8 cellular contexts compared by ENCODE assay signal in genomic region chr14:93042968-93043940, GRCh38.
DNase-seq lines count a peak whose midpoint lies in the region; ATAC-seq and TF ChIP-seq lines count a peak whose summit lies in the region.

No MANE protein-coding gene starts in this region.

- no peaks in the 10 kb centered on the region for H3K9me3 ChIP-seq in mucosa of rectum (ENCODE audit: control insufficient read depth in 2 of 2, low read length in 2 of 2)

- H3K4me3 Mint-ChIP-seq in IgD-negative memory B cell (peak overlapping the region in 3 of 4 donors; percentile 18 to 68 (median 30)), chondrocyte (ENCODE audit: unreplicated experiment) (no peak overlapping the region)

- H3K27me3 ChIP-seq in mucosa of rectum (ENCODE audit: control insufficient read depth in 2 of 2, insufficient read depth in 2 of 2, low read length in 2 of 2): no peaks in the 10 kb centered on the region

- peak overlapping the region; percentile 96 to 97 for H3K27ac ChIP-seq in mucosa of rectum (ENCODE audit: low read depth in 2 of 2, low read length in 2 of 2)

- no peaks in the 10 kb centered on the region for H3K9me3 Mint-ChIP-seq in IgD-negative memory B cell
- H3K9me3 Mint-ChIP-seq in chondrocyte (ENCODE audit: low read depth): no peaks in the 10 kb centered on the region

- peaks cover 85% of the 10 kb centered on the region in 2 donors for H3K4me1 ChIP-seq in mucosa of rectum (ENCODE audit: control insufficient read depth in 2 of 2, insufficient read depth in 2 of 2, low read length in 2 of 2)

- H3K36me3 Mint-ChIP-seq in IgD-negative memory B cell (peaks cover 5% of the 10 kb centered on the region), chondrocyte (ENCODE audit: low read depth) (peaks cover 1% of the 10 kb centered on the region)

- ATAC-seq in HG02623 (IDR thresholded peaks at IDR 0.05; ENCODE audit: unreplicated experiment) (no peak), GM19351 (IDR thresholded peaks at IDR 0.05; ENCODE audit: unreplicated experiment) (no peak)

- peaks cover 2% of the 10 kb centered on the region for H3K27me3 Mint-ChIP-seq in IgD-negative memory B cell
- no peaks in the 10 kb centered on the region for H3K27me3 Mint-ChIP-seq in chondrocyte (ENCODE audit: low read depth)

- H3K36me3 ChIP-seq in mucosa of rectum (ENCODE audit: control insufficient read depth in 2 of 2, insufficient read depth in 2 of 2, low read length in 2 of 2): no peaks in the 10 kb centered on the region

- H3K4me1 Mint-ChIP-seq in IgD-negative memory B cell (peaks cover 51 to 59% (median 58%) of the 10 kb centered on the region in 3 donors), chondrocyte (ENCODE audit: low read depth) (peaks cover 69% of the 10 kb centered on the region)

- H3K27ac Mint-ChIP-seq in IgD-negative memory B cell (peak overlapping the region; percentile 50 to 91 (median 89)), chondrocyte (ENCODE audit: unreplicated experiment) (peak overlapping the region; percentile 83)

- no peak for TF ChIP-seq CTCF in AG10803 (conservative IDR thresholded peaks at IDR 0.05; ENCODE audit: low read length)
- no peak for TF ChIP-seq CTCF in chondrocyte (IDR thresholded peaks at IDR 0.05)

- peak overlapping the region; percentile 44 to 63 for H3K9ac ChIP-seq in mucosa of rectum (ENCODE audit: low read depth in 1 of 2, low read length in 2 of 2)

- no peak overlapping the region for H3K4me3 ChIP-seq in AG10803 (ENCODE audit: low read length)
- H3K4me3 ChIP-seq in mucosa of rectum (ENCODE audit: low read length in 2 of 2): peak overlapping the region; percentile 39 to 51

- DNase-seq in AG10803 (ENCODE audit: low read depth) (peak; percentile 87), chondrocyte (ENCODE audit: low spot score) (no peak), NCI-H1930 (lab: John Stamatoyannopoulos, UW) (no peak), cerebellar cortex (ENCODE audit: low spot score) (no peak)
